ENCODE assay signal across 14 cellular contexts in the genomic region with DNA sequence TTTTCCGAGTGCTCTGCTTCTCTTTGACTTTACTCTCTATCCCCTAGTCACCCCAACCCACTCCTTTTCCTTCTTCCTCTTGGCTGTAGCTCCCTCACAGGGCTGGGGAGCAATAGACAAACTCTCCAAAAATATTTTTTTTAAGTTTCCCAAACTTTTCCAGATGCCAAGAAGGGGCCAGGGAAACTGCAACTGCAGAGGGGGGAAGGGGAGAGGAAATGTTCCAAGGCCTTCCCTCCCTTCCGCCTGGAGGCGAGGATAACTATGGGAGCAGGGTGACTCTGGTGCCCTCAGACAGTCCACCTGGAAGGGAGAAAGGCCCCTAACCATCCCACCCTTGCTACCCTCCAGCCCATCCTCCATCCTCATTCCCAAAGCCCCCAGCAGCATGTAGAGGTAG. TPM values are rescaled to one million over a fixed set of nuclear protein-coding genes. Genes with fewer than 3 reads are reported as not detected.
DNase-seq lines count a peak whose midpoint lies in the region; ATAC-seq, FAIRE-seq and TF ChIP-seq lines count a peak whose summit lies in the region.
"Had no signal": no experiment of that assay in that cellular context is flagged by ENCODE, and none has a peak within 500 bp of the region (broad histone marks: within the 10 kb centered on the region; RNA-seq: fewer than 3 reads in every experiment).

No MANE protein-coding gene starts in this region.

- no peak for ATAC-seq in HG03442 (IDR thresholded peaks at IDR 0.05; ENCODE audit: unreplicated experiment)
- no peak for ATAC-seq in HG02623 (IDR thresholded peaks at IDR 0.05; ENCODE audit: unreplicated experiment)

- H2AK5ac ChIP-seq in mesenchymal stem cell (ENCODE audit: low read length, severe bottlenecking): peak overlapping the region; percentile 100

- peak overlapping the region; percentile 98 for H3K27ac Mint-ChIP-seq in HFFc6
- H3K27ac Mint-ChIP-seq: T-helper 1 cell treated with Interleukin-12 subunit alpha and Interleukin-12 subunit beta and Interleukin-4 antibody, amounts not matched to agents 30 μg/mL and 1 μg/mL, for 36 hours had no signal

- peak overlapping the region; percentile 38 for H2BK15ac ChIP-seq in mesenchymal stem cell (ENCODE audit: low read depth, poor library complexity, severe bottlenecking)

- peak overlapping the region; percentile 63 for H3K4me3 Mint-ChIP-seq in HFFc6
- H3K4me3 Mint-ChIP-seq: T-helper 1 cell treated with Interleukin-12 subunit alpha and Interleukin-12 subunit beta and Interleukin-4 antibody, amounts not matched to agents 30 μg/mL and 1 μg/mL, for 36 hours had no signal

- H3K4me3 ChIP-seq in coronary artery: peak overlapping the region; percentile 40
- H3K4me3 ChIP-seq in mesenchymal stem cell (ENCODE audit: insufficient read depth in 1 of 2, low read depth in 1 of 2, low read length in 2 of 2): peak overlapping the region in 1 of 2 experiments; percentile 62
- H3K4me3 ChIP-seq: cardiac muscle cell had no signal

- H2AFZ ChIP-seq in mesenchymal stem cell (ENCODE audit: low read depth, low read length): no peak overlapping the region

- no peaks in the 10 kb centered on the region; the same call in 1 of the 2 replicates for H3K27me3 Mint-ChIP-seq in HFFc6 (ENCODE audit: insufficient read depth)

- peak overlapping the region; percentile 78 to 100 for H3K18ac ChIP-seq in mesenchymal stem cell (ENCODE audit: low read depth in 1 of 2, low read length in 2 of 2)

- DNase-seq in HFFc6: no peak
- DNase-seq in coronary artery (ENCODE audit: low spot score): no peak
- DNase-seq in mesenchymal stem cell: no peak
- DNase-seq in GM19239 (ENCODE audit: insufficient read length, low spot score): no peak
- DNase-seq in Ammon's horn (ENCODE audit: low spot score): no peak
- DNase-seq: DMS79; Karpas-422; NCI-H510A; stimulated activated CD4-positive, alpha-beta T cell treated with anti-CD3 and anti-CD28 coated beads, Interleukin-1b, Interleukin-23, amount 100 ng/mL, for 48 hours had no signal

- peaks cover 80% of the 10 kb centered on the region for H3K4me1 Mint-ChIP-seq in HFFc6 (ENCODE audit: low read depth)

- no peak overlapping the region for H3K23ac ChIP-seq in mesenchymal stem cell (ENCODE audit: low read length in 2 of 2)

- peak overlapping the region in 1 of 2 experiments; percentile 75 for H3K14ac ChIP-seq in mesenchymal stem cell (ENCODE audit: low read length in 2 of 2)

- 100% methylated on average over 1 of the region's 3 CpGs for WGBS in mesenchymal stem cell

- H2BK5ac ChIP-seq in mesenchymal stem cell (ENCODE audit: low read depth, low read length, poor library complexity, severe bottlenecking): peak overlapping the region; percentile 89

- peak overlapping the region; percentile 14 for H3K4me2 ChIP-seq in mesenchymal stem cell (ENCODE audit: low read length, poor library complexity, severe bottlenecking)

- no peak for FAIRE-seq in GM19239 (lab: Jason Lieb, UNC)

- no peaks in the 10 kb centered on the region for H3K9me3 Mint-ChIP-seq in HFFc6
- H3K9me3 Mint-ChIP-seq: T-helper 1 cell treated with Interleukin-12 subunit alpha and Interleukin-12 subunit beta and Interleukin-4 antibody, amounts not matched to agents 30 μg/mL and 1 μg/mL, for 36 hours had no signal

- peaks cover 1% of the 10 kb centered on the region for H3K36me3 Mint-ChIP-seq in HFFc6 (ENCODE audit: low read depth)

- peak overlapping the region; percentile 22 to 52 for H3K4ac ChIP-seq in mesenchymal stem cell (ENCODE audit: low read depth in 1 of 2, low read length in 2 of 2)

- H3K4me1 ChIP-seq in mesenchymal stem cell (ENCODE audit: control insufficient read depth, insufficient read depth, low read depth, low read length): peaks cover 74% of the 10 kb centered on the region

- peaks cover 2 to 15% of the 10 kb centered on the region in 2 experiments for H3K36me3 ChIP-seq in mesenchymal stem cell (ENCODE audit: control insufficient read depth in 1 of 2, insufficient read depth in 2 of 2, low read depth in 1 of 2, low read length in 2 of 2)
- H3K36me3 ChIP-seq: cardiac muscle cell had no signal

- peak overlapping the region; percentile 69 for H2BK120ac ChIP-seq in mesenchymal stem cell (ENCODE audit: low read depth, low read length)

- TF ChIP-seq CTCF in HFFc6 (IDR thresholded peaks at IDR 0.05) (no peak), coronary artery (IDR thresholded peaks at IDR 0.05) (no peak)

- peak overlapping the region; percentile 95 to 97 for H2BK12ac ChIP-seq in mesenchymal stem cell (ENCODE audit: low read length in 2 of 2)

- H4K91ac ChIP-seq in mesenchymal stem cell (ENCODE audit: low read length): peak overlapping the region; percentile 53

- H3K9me3 ChIP-seq in mesenchymal stem cell (ENCODE audit: control insufficient read depth, low read length): no peaks in the 10 kb centered on the region

- peak overlapping the region; percentile 97 for H4K8ac ChIP-seq in mesenchymal stem cell (ENCODE audit: low read length)

- H3K27me3 ChIP-seq in mesenchymal stem cell (ENCODE audit: control insufficient read depth in 1 of 2, insufficient read depth in 1 of 2, low read length in 2 of 2): no peaks in the 10 kb centered on the region

- H3K9ac ChIP-seq in mesenchymal stem cell (ENCODE audit: low read length): peak overlapping the region; percentile 87

- H3K27ac ChIP-seq in coronary artery (peak overlapping the region; percentile 99), mesenchymal stem cell (ENCODE audit: low read length, poor library complexity, severe bottlenecking) (peak overlapping the region; percentile 86), temporal lobe (ENCODE audit: low read depth, low read length) (peak overlapping the region; percentile 90)
- H3K27ac ChIP-seq: cardiac muscle cell had no signal

- no peaks in the 10 kb centered on the region for H3K79me1 ChIP-seq in mesenchymal stem cell (replicated peaks; ENCODE audit: low read length, poor library complexity, severe bottlenecking)

RNA-seq across cellular contexts. Expression of a gene that starts 49.4 kb away (rescaled TPM):
- total RNA-seq in HFFc6 (2021; fragmentation: NEBNext Ultra II Directional; extraction: Animal tissue kit (Norgen Biotek cat#: 25700)): 1 to 10 TPM; 1.5 to 5.1 (median 4.2) TPM
- polyA plus RNA-seq in mesenchymal stem cell (2013, experiment 1 of 2): 0.68 TPM
- polyA plus RNA-seq in mesenchymal stem cell (2013, experiment 2 of 2): 0.79 TPM
- 1.2 TPM for total RNA-seq in temporal lobe

RNA-seq across cellular contexts. Expression of a gene that starts 58.0 kb away (rescaled TPM):
- total RNA-seq in HFFc6 (2021; fragmentation: NEBNext Ultra II Directional; extraction: Animal tissue kit (Norgen Biotek cat#: 25700)): 100 to 1,000 TPM; 129 to 161 (median 142) TPM
- 4.6 TPM for polyA plus RNA-seq in mesenchymal stem cell (2013, experiment 1 of 2)
- polyA plus RNA-seq in mesenchymal stem cell (2013, experiment 2 of 2): 4.6 TPM
- 185 TPM for total RNA-seq in temporal lobe
- total RNA-seq: cardiac muscle cell had no signal
- polyA plus RNA-seq: cardiac muscle cell had no signal
